20 cellular contexts compared by ENCODE assay signal in the genomic region with DNA sequence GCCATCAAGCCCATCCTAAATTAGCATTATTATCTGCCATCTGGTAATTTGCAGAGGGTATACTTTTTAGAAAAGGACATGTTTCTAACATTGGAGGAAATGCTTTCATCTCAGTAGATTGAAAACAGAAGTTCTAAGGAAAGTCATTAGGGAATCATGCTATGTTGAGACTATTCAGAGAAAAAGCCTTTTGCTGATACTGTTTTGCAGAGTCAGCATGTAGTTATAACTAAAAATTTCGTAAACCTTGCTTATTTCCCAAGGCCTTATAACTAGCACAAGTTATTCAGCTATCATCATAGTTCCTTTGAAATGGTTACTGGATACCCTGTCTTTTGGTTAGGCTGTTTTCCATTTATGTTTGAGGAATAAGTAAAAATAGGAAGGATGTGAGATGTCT.
A peak's percentile ranks its signal among the peaks of the same experiment; 100 is the strongest.
DNase-seq lines count a peak whose midpoint lies in the region; ATAC-seq, FAIRE-seq and TF ChIP-seq lines count a peak whose summit lies in the region.
"Had no signal": no experiment of that assay in that cellular context is flagged by ENCODE, and none has a peak within 500 bp of the region (broad histone marks: within the 10 kb centered on the region; RNA-seq: fewer than 3 reads in every experiment).

No MANE protein-coding gene starts in this region.

- no peaks in the 10 kb centered on the region for H3K79me2 ChIP-seq in HepG2 (ENCODE audit: insufficient read depth, low read length)
- no peaks in the 10 kb centered on the region for H3K79me2 ChIP-seq in H1 (ENCODE audit: control insufficient read depth in 1 of 2, insufficient read depth in 2 of 2, low read length in 2 of 2)
- no peaks in the 10 kb centered on the region for H3K79me2 ChIP-seq in smooth muscle cell (ENCODE audit: low read depth)

- no peak overlapping the region for H2BK20ac ChIP-seq in H1 (ENCODE audit: low read length)

- H3K36me3 ChIP-seq in HepG2 (replicated peaks in 1 of 2; ENCODE audit: control insufficient read depth in 1 of 2, insufficient read depth in 2 of 2, low read length in 2 of 2) (peaks cover 0 to 2% of the 10 kb centered on the region in 2 experiments; a peak in 1 of 5 replicates), right lobe of liver (peaks cover 0 to 4% (median under 1%) of the 10 kb centered on the region in 4 donors), H1 (ENCODE audit: control insufficient read depth in 2 of 4, insufficient read depth in 4 of 4, low read length in 3 of 4) (peaks cover 0 to 2% (median 0%) of the 10 kb centered on the region in 4 experiments; a peak in 1 of 8 replicates), smooth muscle cell (ENCODE audit: low read depth) (no peaks in the 10 kb centered on the region)
- H3K36me3 ChIP-seq: HAP-1 had no signal

- no peak overlapping the region for H3K9ac ChIP-seq in HepG2 (ENCODE audit: insufficient read depth, low read depth, low read length)
- no peak overlapping the region for H3K9ac ChIP-seq in H1 (replicated peaks in 1 of 4; ENCODE audit: extremely low read depth in 1 of 4, low read depth in 3 of 4, low read length in 3 of 4)
- no peak overlapping the region for H3K9ac ChIP-seq in smooth muscle cell (ENCODE audit: low read depth)

- no peak overlapping the region for H4K91ac ChIP-seq in H1 (replicated peaks; ENCODE audit: insufficient read length, low read length)

- no peak overlapping the region for H3K14ac ChIP-seq in H1 (ENCODE audit: insufficient read length)

- H3K23ac ChIP-seq in H1 (ENCODE audit: insufficient read length), result no peak overlapping the region

- ATAC-seq in HepG2 (no peak), right lobe of liver (no peak)
- no peak for ATAC-seq in naive thymus-derived CD8-positive, alpha-beta T cell

- H3F3A ChIP-seq in smooth muscle cell (ENCODE audit: low read depth), result peaks cover 19% of the 10 kb centered on the region

- H4K8ac ChIP-seq in H1 (ENCODE audit: extremely low read depth, insufficient read depth, low read length), result no peak overlapping the region

- H3K27ac ChIP-seq in HepG2 (ENCODE audit: extremely low read length, insufficient read depth, low read length), result no peak overlapping the region
- no peak overlapping the region for H3K27ac ChIP-seq in right lobe of liver
- H3K27ac ChIP-seq in H1 (ENCODE audit: low read depth, low read length), result no peak overlapping the region
- H3K27ac ChIP-seq in smooth muscle cell (ENCODE audit: low read depth), result peak overlapping the region; percentile 34

- CTCF ChIA-PET in HepG2 (lab: Yijun Ruan, JAX; ENCODE audit: low intra/inter-chr PET ratio, low total read pairs), result no interaction called here
- CTCF ChIA-PET in H1 (lab: Charles Lee; ENCODE audit: partially characterized antibody), result interaction anchor here (1.9 kb wide), 1 partner anchor 19 kb away, joined by 6 read pairs; no protein-coding TSS in a partner anchor

- POLR2A ChIA-PET in HepG2 (lab: Yijun Ruan, JAX), result no interaction called here
- POLR2A ChIA-PET in H1 (lab: Charles Lee; ENCODE audit: partially characterized antibody), result no interaction called here
- POLR2A ChIA-PET in naive thymus-derived CD8-positive, alpha-beta T cell (lab: Charles Lee), result no interaction called here

- FAIRE-seq in HepG2 (lab: Jason Lieb, UNC), result no peak
- FAIRE-seq in H1 (lab: Jason Lieb, UNC), result no peak
- FAIRE-seq: G401.6, GM12891, GM19239 had no signal

- no peak overlapping the region for H3K18ac ChIP-seq in H1 (ENCODE audit: extremely low read depth, low read length)

- H3K27me3 ChIP-seq in HepG2 (ENCODE audit: control insufficient read depth in 1 of 2, insufficient read depth in 2 of 2, low read length in 2 of 2) (no peaks in the 10 kb centered on the region), right lobe of liver (no peaks in the 10 kb centered on the region), H1 (replicated peaks in 1 of 4; ENCODE audit: control insufficient read depth in 3 of 4, extremely low read depth in 1 of 4, insufficient read depth in 3 of 4, low read length in 3 of 4) (no peaks in the 10 kb centered on the region), smooth muscle cell (ENCODE audit: low read depth) (no peaks in the 10 kb centered on the region)
- H3K27me3 ChIP-seq: BE2C had no signal

- no peak for TF ChIP-seq RAD21 in HepG2 (CRISPR knock-in tag; IDR thresholded peaks at IDR 0.05)
- no peak for TF ChIP-seq RAD21 in H1 (IDR thresholded peaks at IDR 0.05 in 1 of 2, conservative IDR thresholded peaks at IDR 0.05 in 1 of 2; ENCODE audit: low read depth in 2 of 2, low read length in 2 of 2)

- H2BK5ac ChIP-seq in H1 (ENCODE audit: low read depth, low read length), result no peak overlapping the region

- DNase-seq in HepG2 (ENCODE audit: low spot score) (no peak), right lobe of liver (no peak), H1 (ENCODE audit: low read depth in 1 of 2, low spot score in 2 of 2) (no peak), fibroblast of villous mesenchyme (ENCODE audit: low read depth) (peak; percentile 44), smooth muscle cell (lab: John Stamatoyannopoulos, UW; ENCODE audit: unreplicated experiment) (no peak), KG1 (lab: John Stamatoyannopoulos, UW) (no peak), SK-N-DZ (ENCODE audit: low spot score) (no peak)
- no peak for DNase-seq in naive thymus-derived CD8-positive, alpha-beta T cell
- DNase-seq: 8988T; BE2C; C1 segment of cervical spinal cord; CD4-positive, CD25-positive, alpha-beta regulatory T cell; CD8-positive, alpha-beta memory T cell; COR-L47; DMS 273 treated with DMSO at 0.1 percent for 48 hours; DMS53 had no signal

- no peak overlapping the region for H2BK15ac ChIP-seq in H1 (ENCODE audit: low read length)

- intact Hi-C loops in HepG2 (cut with micrococcal nuclease; ENCODE audit: unreplicated experiment) (no loop called here), right lobe of liver (cut with DNase I) (no loop called here)

- no peak overlapping the region for H4K5ac ChIP-seq in H1 (ENCODE audit: insufficient read length, low read depth, low read length)

- in situ Hi-C loops in HepG2 (cut with HindIII; ENCODE audit: extremely low pct_ligation_motif_present, low pct_unique_long_range_greater_than_20kb), result no loop called here

- peaks cover 0 to 3% (median 0%) of the 10 kb centered on the region in 4 donors for H3K4me1 Mint-ChIP-seq in naive thymus-derived CD8-positive, alpha-beta T cell
- H3K4me1 Mint-ChIP-seq: CD4-positive, CD25-positive, alpha-beta regulatory T cell; CD8-positive, alpha-beta memory T cell had no signal

- BruUV-seq in HepG2 (replicated peaks; lab: Mats Ljungman, UMichigan), result no TSS peak

- no peak overlapping the region for H2BK12ac ChIP-seq in H1 (ENCODE audit: low read depth, low read length)

- TF ChIP-seq CTCF in HepG2 (CRISPR knock-in tag; IDR thresholded peaks at IDR 0.05) (no peak), right lobe of liver (IDR thresholded peaks at IDR 0.05) (no peak), H1 (IDR thresholded peaks at IDR 0.05; ENCODE audit: control extremely low read depth in 1 of 3, insufficient read depth in 1 of 3, low read depth in 1 of 3, low read length in 3 of 3) (no peak), fibroblast of villous mesenchyme (IDR thresholded peaks at IDR 0.05; ENCODE audit: insufficient read depth, low read depth, low read length) (no peak), smooth muscle cell (IDR thresholded peaks at IDR 0.05; ENCODE audit: borderline replicate concordance, insufficient read depth, poor library complexity, severe bottlenecking) (no peak)

- no peaks in the 10 kb centered on the region for H3K23me2 ChIP-seq in H1 (ENCODE audit: low read depth, low read length)

- H3K4me1 ChIP-seq in HepG2 (ENCODE audit: insufficient read depth, low read length), result no peaks in the 10 kb centered on the region
- no peaks in the 10 kb centered on the region for H3K4me1 ChIP-seq in right lobe of liver
- no peaks in the 10 kb centered on the region for H3K4me1 ChIP-seq in H1 (replicated peaks in 1 of 4; ENCODE audit: control insufficient read depth in 3 of 4, insufficient read depth in 4 of 4, low read length in 3 of 4)
- H3K4me1 ChIP-seq in smooth muscle cell (ENCODE audit: low read depth), result peaks cover 22% of the 10 kb centered on the region
- H3K4me1 ChIP-seq: BE2C had no signal

- H2BK120ac ChIP-seq in H1 (replicated peaks; ENCODE audit: low read depth, low read length), result no peak overlapping the region

- 100% methylated on average over 1 of the region's 1 CpG for WGBS in HepG2 (ENCODE audit: low lambda C conversion rate)
- WGBS in right lobe of liver (ENCODE audit: insufficient coverage, low coverage, low lambda C conversion rate, missing lambda C conversion rate), result 71% methylated on average over 1 of the region's 1 CpG
- WGBS in H1 (ENCODE audit: extremely low coverage in 1 of 2, insufficient coverage in 1 of 2, insufficient read length in 1 of 2, insufficient replicate concordance in 2 of 2, low coverage in 1 of 2, low lambda C conversion rate in 2 of 2, missing lambda C conversion rate in 1 of 2), 2 experiments, result 74% methylated on average over 1 of the region's 1 CpG; no CpG with 5 or more reads in 1 of the 2 experiments
- WGBS in smooth muscle cell (ENCODE audit: low lambda C conversion rate), result 25% methylated on average over 1 of the region's 1 CpG

- H2AFZ ChIP-seq in HepG2 (ENCODE audit: low read length), result no peak overlapping the region
- no peak overlapping the region for H2AFZ ChIP-seq in H1 (ENCODE audit: low read length)
- H2AFZ ChIP-seq in smooth muscle cell (ENCODE audit: low read depth), result no peak overlapping the region

- no peak overlapping the region for H3K27ac Mint-ChIP-seq in naive thymus-derived CD8-positive, alpha-beta T cell
- H3K27ac Mint-ChIP-seq: CD4-positive, CD25-positive, alpha-beta regulatory T cell; CD8-positive, alpha-beta memory T cell had no signal

- H3K79me1 ChIP-seq in H1 (ENCODE audit: low read depth, low read length), result no peaks in the 10 kb centered on the region

- no peak overlapping the region for H3K4me3 ChIP-seq in HepG2 (replicated peaks in 1 of 3; ENCODE audit: insufficient read depth in 1 of 3, low read depth in 2 of 3, low read length in 3 of 3)
- no peak overlapping the region for H3K4me3 ChIP-seq in right lobe of liver
- H3K4me3 ChIP-seq in H1 (ENCODE audit: extremely low read depth in 1 of 4, insufficient read depth in 2 of 4, low read depth in 3 of 4, low read length in 4 of 4), result no peak overlapping the region
- no peak overlapping the region for H3K4me3 ChIP-seq in fibroblast of villous mesenchyme (ENCODE audit: low read depth, low read length)
- no peak overlapping the region for H3K4me3 ChIP-seq in smooth muscle cell
- H3K4me3 ChIP-seq: HAP-1 had no signal

- H3K56ac ChIP-seq in H1 (replicated peaks; ENCODE audit: insufficient read length, low read depth, low read length), result no peak overlapping the region

- no peak overlapping the region for H3K4me2 ChIP-seq in HepG2 (ENCODE audit: low read depth, low read length)
- no peak overlapping the region for H3K4me2 ChIP-seq in H1 (ENCODE audit: insufficient read depth in 1 of 2, low read depth in 2 of 2, low read length in 2 of 2)
- H3K4me2 ChIP-seq in smooth muscle cell, result peak overlapping the region; percentile 0

- TF ChIP-seq EP300 in HepG2 (IDR thresholded peaks at IDR 0.05; ENCODE audit: low read depth in 2 of 2, low read length in 2 of 2) (no peak), HepG2 (CRISPR knock-in tag; IDR thresholded peaks at IDR 0.05; ENCODE audit: borderline replicate concordance) (no peak), H1 (IDR thresholded peaks at IDR 0.05; ENCODE audit: borderline replicate concordance in 1 of 2, low read depth in 2 of 2, low read length in 2 of 2) (no peak)

- no peaks in the 10 kb centered on the region for H3K27me3 Mint-ChIP-seq in naive thymus-derived CD8-positive, alpha-beta T cell
- H3K27me3 Mint-ChIP-seq: CD4-positive, CD25-positive, alpha-beta regulatory T cell; CD8-positive, alpha-beta memory T cell had no signal

- H3K9me3 ChIP-seq in HepG2 (ENCODE audit: low read length), result no peaks in the 10 kb centered on the region
- no peaks in the 10 kb centered on the region for H3K9me3 ChIP-seq in right lobe of liver
- no peaks in the 10 kb centered on the region for H3K9me3 ChIP-seq in H1 (ENCODE audit: insufficient read depth in 2 of 2, low read depth in 1 of 2, low read length in 1 of 2)
- H3K9me3 ChIP-seq in smooth muscle cell (replicated peaks; ENCODE audit: low read depth), result no peaks in the 10 kb centered on the region
- H3K9me3 ChIP-seq: BE2C, HAP-1 had no signal

- H3K36me3 Mint-ChIP-seq in naive thymus-derived CD8-positive, alpha-beta T cell, result peaks cover 2 to 19% (median 18%) of the 10 kb centered on the region in 3 donors

- no peaks in the 10 kb centered on the region for H4K20me1 ChIP-seq in HepG2 (ENCODE audit: insufficient read depth, low read length)
- no peaks in the 10 kb centered on the region for H4K20me1 ChIP-seq in H1 (replicated peaks in 1 of 2; ENCODE audit: control insufficient read depth in 1 of 2, insufficient read depth in 2 of 2, low read length in 2 of 2)
- H4K20me1 ChIP-seq in smooth muscle cell (ENCODE audit: low read depth), result no peaks in the 10 kb centered on the region

- H3K4ac ChIP-seq in H1 (replicated peaks; ENCODE audit: insufficient read length, low read depth, low read length), result no peak overlapping the region

- H2AK5ac ChIP-seq in H1 (ENCODE audit: low read depth, low read length), result no peak overlapping the region

- no peaks in the 10 kb centered on the region for H3K9me3 Mint-ChIP-seq in naive thymus-derived CD8-positive, alpha-beta T cell
- H3K9me3 Mint-ChIP-seq: CD4-positive, CD25-positive, alpha-beta regulatory T cell; CD8-positive, alpha-beta memory T cell had no signal

- TF ChIP-seq POLR2A in HepG2 (IDR thresholded peaks at IDR 0.05; ENCODE audit: insufficient read depth in 1 of 2, low read depth in 2 of 2, low read length in 2 of 2) (no peak), right lobe of liver (IDR thresholded peaks at IDR 0.05) (no peak), H1 (IDR thresholded peaks at IDR 0.05; ENCODE audit: control extremely low read depth in 1 of 2, low read depth in 2 of 2, low read length in 2 of 2) (no peak)

- no peak overlapping the region for H3K4me3 Mint-ChIP-seq in naive thymus-derived CD8-positive, alpha-beta T cell
- H3K4me3 Mint-ChIP-seq: CD4-positive, CD25-positive, alpha-beta regulatory T cell; CD8-positive, alpha-beta memory T cell had no signal

Comparison
In these comparisons a context has a peak if more than half of its experiments do, and no peak if none do; other contexts are left out.
1. Of the 41 proteins assayed by ChIP-seq in both HepG2 and H1: peak only in HepG2: none; only in H1: none; in both: MAFK; in neither: 40.